28 cellular contexts compared by ENCODE assay signal in genomic region chr7:105952917-105953595, GRCh38.
"Had no signal": no experiment of that assay in that cellular context is flagged by ENCODE, and none has a peak within 500 bp of the region (broad histone marks: within the 10 kb centered on the region; RNA-seq: fewer than 3 reads in every experiment).

No MANE protein-coding gene starts in this region.

- ATAC-seq: effector memory CD8-positive, alpha-beta T cell; esophagus mucosa; foreskin keratinocyte; gastroesophageal sphincter had no signal

- H3K4me2 ChIP-seq: hepatocyte had no signal

- H3K36me3 ChIP-seq: colonic mucosa, esophagus muscularis mucosa, esophagus squamous epithelium, gastrocnemius medialis, gastroesophageal sphincter, heart left ventricle, heart right ventricle had no signal

- DNase-seq: colonic mucosa; cortex of kidney; dermis blood vessel endothelial cell; dorsolateral prefrontal cortex; effector CD4-positive, alpha-beta T cell; effector CD8-positive, alpha-beta T cell; effector memory CD4-positive, alpha-beta T cell; effector memory CD8-positive, alpha-beta T cell; endodermal cell; erythroblast; esophagus squamous epithelium; foreskin fibroblast; foreskin keratinocyte; foreskin melanocyte; gastrocnemius medialis; glutamatergic neuron; head of caudate nucleus; heart left ventricle; heart right ventricle had no signal

- FAIRE-seq: endometrium, endothelial cell of umbilical vein, frontal cortex had no signal

- H3K27ac ChIP-seq: colonic mucosa, coronary artery, dorsolateral prefrontal cortex, epithelial cell of prostate, esophagus muscularis mucosa, esophagus squamous epithelium, foreskin keratinocyte, gastrocnemius medialis, gastroesophageal sphincter, heart left ventricle, heart right ventricle, hepatocyte had no signal

- H3K9me3 ChIP-seq: colonic mucosa had no signal

- H3K4me3 ChIP-seq: colonic mucosa, coronary artery, dorsolateral prefrontal cortex, esophagus muscularis mucosa, esophagus squamous epithelium, gastrocnemius medialis, gastroesophageal sphincter, heart left ventricle, heart right ventricle, hepatocyte had no signal

- H3K27me3 ChIP-seq: colonic mucosa, dorsolateral prefrontal cortex, esophagus muscularis mucosa, esophagus squamous epithelium, gastrocnemius medialis, gastroesophageal sphincter, heart left ventricle, heart right ventricle, hepatocyte had no signal

- H3K79me2 ChIP-seq: hepatocyte had no signal

- H3K4me1 ChIP-seq: colonic mucosa, esophagus muscularis mucosa, esophagus squamous epithelium, foreskin keratinocyte, gastrocnemius medialis, gastroesophageal sphincter, heart left ventricle, heart right ventricle had no signal

- H2AFZ ChIP-seq: hepatocyte had no signal
